Comparison of ENCODE assay signal across 6 cellular contexts in genomic region chr3:101099791-101100190, GRCh38.
"Had no signal": no experiment of that assay in that cellular context is flagged by ENCODE, and none has a peak within 500 bp of the region (broad histone marks: within the 10 kb centered on the region; RNA-seq: fewer than 3 reads in every experiment).

No MANE protein-coding gene starts in this region.

- H3K27ac Mint-ChIP-seq: GM23338, H9 had no signal

- H3K9me3 Mint-ChIP-seq: GM23338, H9 had no signal

- DNase-seq: H9, HCEC 1CT, IMR-90, KG1 had no signal

- H3K4me3 ChIP-seq: GM23338, K562 had no signal

- ATAC-seq: GM23338, K562 had no signal

- H3K4me1 Mint-ChIP-seq: GM23338, H9 had no signal

- H3K4me3 Mint-ChIP-seq: GM23338, H9 had no signal
